1 cellular context compared by ENCODE assay signal in genomic region chr16:89921699-89922476, GRCh38.
TF ChIP-seq lines count a peak whose summit lies in the region.

No MANE protein-coding gene starts in this region.

TF ChIP-seq in K562, 482 proteins besides CTCF, POLR2A, EP300 and RAD21 (continued from another document and continues in another):
- TF ChIP-seq, protein P1, sequence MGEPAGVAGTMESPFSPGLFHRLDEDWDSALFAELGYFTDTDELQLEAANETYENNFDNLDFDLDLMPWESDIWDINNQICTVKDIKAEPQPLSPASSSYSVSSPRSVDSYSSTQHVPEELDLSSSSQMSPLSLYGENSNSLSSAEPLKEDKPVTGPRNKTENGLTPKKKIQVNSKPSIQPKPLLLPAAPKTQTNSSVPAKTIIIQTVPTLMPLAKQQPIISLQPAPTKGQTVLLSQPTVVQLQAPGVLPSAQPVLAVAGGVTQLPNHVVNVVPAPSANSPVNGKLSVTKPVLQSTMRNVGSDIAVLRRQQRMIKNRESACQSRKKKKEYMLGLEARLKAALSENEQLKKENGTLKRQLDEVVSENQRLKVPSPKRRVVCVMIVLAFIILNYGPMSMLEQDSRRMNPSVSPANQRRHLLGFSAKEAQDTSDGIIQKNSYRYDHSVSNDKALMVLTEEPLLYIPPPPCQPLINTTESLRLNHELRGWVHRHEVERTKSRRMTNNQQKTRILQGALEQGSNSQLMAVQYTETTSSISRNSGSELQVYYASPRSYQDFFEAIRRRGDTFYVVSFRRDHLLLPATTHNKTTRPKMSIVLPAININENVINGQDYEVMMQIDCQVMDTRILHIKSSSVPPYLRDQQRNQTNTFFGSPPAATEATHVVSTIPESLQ (CRISPR knock-in tag; IDR thresholded peaks at IDR 0.05): no peak
- TF ChIP-seq HNRNPUL1 (IDR thresholded peaks at IDR 0.05; ENCODE audit: low read length) (no peak), SMARCA4 (IDR thresholded peaks at IDR 0.05) (0 out of 2 replicates have a peak, but pooled peaks have one; percentile 46), ZNF639 (CRISPR knock-in tag; conservative IDR thresholded peaks at IDR 0.05 in 1 of 2, IDR thresholded peaks at IDR 0.05 in 1 of 2) (0 out of 4 replicates have a peak, but pooled peaks of 1 of the 2 experiments have one; percentile 37), MEIS2 (IDR thresholded peaks at IDR 0.05; ENCODE audit: partially characterized antibody) (peak; percentile 46), ZNF41 (CRISPR knock-in tag; conservative IDR thresholded peaks at IDR 0.05) (0 out of 2 replicates have a peak, but pooled peaks have one; percentile 7), FOXP1 (CRISPR knock-in tag; IDR thresholded peaks at IDR 0.05) (no peak), XRCC3 (IDR thresholded peaks at IDR 0.05) (no peak), HNRNPLL (IDR thresholded peaks at IDR 0.05; ENCODE audit: low read depth, low read length, poor library complexity, severe bottlenecking) (no peak), KDM5B (IDR thresholded peaks at IDR 0.05; ENCODE audit: insufficient replicate concordance, low read depth, low read length) (peak; percentile 74), ARID1B (IDR thresholded peaks at IDR 0.05) (peak; percentile 58), HMG20A (CRISPR knock-in tag; conservative IDR thresholded peaks at IDR 0.05) (no peak), ZNF589 (CRISPR knock-in tag; IDR thresholded peaks at IDR 0.05; ENCODE audit: low read depth) (0 out of 2 replicates have a peak, but pooled peaks have one; percentile 4), NR3C1 (CRISPR knock-in tag; IDR thresholded peaks at IDR 0.05) (no peak), ZFX (CRISPR knock-in tag; IDR thresholded peaks at IDR 0.05) (no peak), ZFP30 (CRISPR knock-in tag; IDR thresholded peaks at IDR 0.05; ENCODE audit: borderline replicate concordance) (no peak), CCNT2 (IDR thresholded peaks at IDR 0.05; ENCODE audit: borderline replicate concordance, extremely low read depth, insufficient read length, low read depth, low read length) (peak; percentile 3), NCOA2 (IDR thresholded peaks at IDR 0.05; ENCODE audit: partially characterized antibody in 2 of 2) (no peak), ZNF766 (CRISPR knock-in tag; conservative IDR thresholded peaks at IDR 0.05) (no peak), ZNF561 (CRISPR knock-in tag; conservative IDR thresholded peaks at IDR 0.05) (no peak), ETS2 (tag; IDR thresholded peaks at IDR 0.05; ENCODE audit: borderline replicate concordance, poor library complexity, severe bottlenecking) (no peak), GABPB2 (CRISPR knock-in tag; conservative IDR thresholded peaks at IDR 0.05) (no peak), C11orf30 (IDR thresholded peaks at IDR 0.05; ENCODE audit: low read depth) (peak; percentile 71; the same call in 1 of the 2 replicates), ZBTB8A (IDR thresholded peaks at IDR 0.05; ENCODE audit: partially characterized antibody) (no peak), PREB (CRISPR knock-in tag; IDR thresholded peaks at IDR 0.05) (no peak), SOX6 (IDR thresholded peaks at IDR 0.05) (no peak), SNRNP70 (optimal IDR thresholded peaks at IDR 0.05; ENCODE audit: low read depth, low read length) (no peak), ZNF253 (CRISPR knock-in tag; conservative IDR thresholded peaks at IDR 0.05) (0 out of 2 replicates have a peak, but pooled peaks have one; percentile 36), RCOR1 (IDR thresholded peaks at IDR 0.05; ENCODE audit: borderline replicate concordance in 1 of 2, low read depth in 2 of 2, low read length in 2 of 2) (peak in 1 of 2 experiments; percentile 66; a peak in 2 of 4 replicates), ADNP (tag; IDR thresholded peaks at IDR 0.05) (no peak), EP400 (IDR thresholded peaks at IDR 0.05) (0 out of 2 replicates have a peak, but pooled peaks have one; percentile 25), KLF13 (tag; IDR thresholded peaks at IDR 0.05; ENCODE audit: borderline replicate concordance, low read depth) (no peak), ZBTB49 (CRISPR knock-in tag; IDR thresholded peaks at IDR 0.05; ENCODE audit: borderline replicate concordance) (peak; percentile 73; the same call in 1 of the 2 replicates), SUPT5H (IDR thresholded peaks at IDR 0.05) (peak; percentile 68; the same call in 1 of the 2 replicates), AFF4 (CRISPR knock-in tag; IDR thresholded peaks at IDR 0.05) (peak; percentile 77; the same call in 1 of the 2 replicates), NRF1 (conservative IDR thresholded peaks at IDR 0.05 in 1 of 2, IDR thresholded peaks at IDR 0.05 in 1 of 2) (peak; percentile 87 to 90), SIX5 (IDR thresholded peaks at IDR 0.05; ENCODE audit: borderline replicate concordance in 1 of 2, insufficient read depth in 1 of 2, low read depth in 1 of 2, low read length in 2 of 2) (no peak), MYC (IDR thresholded peaks at IDR 0.05; ENCODE audit: low read depth, low read length) (peak; percentile 28; the same call in 1 of the 2 replicates), MYC (CRISPR knock-in tag; IDR thresholded peaks at IDR 0.05; ENCODE audit: borderline replicate concordance, low read depth) (no peak), SP1 (CRISPR knock-in tag; IDR thresholded peaks at IDR 0.05) (0 out of 2 replicates have a peak, but pooled peaks have one; percentile 0), FOXA1 (IDR thresholded peaks at IDR 0.05; ENCODE audit: borderline replicate concordance) (no peak), EGR1 (conservative IDR thresholded peaks at IDR 0.05) (peak; percentile 67), ZNF668 (CRISPR knock-in tag; IDR thresholded peaks at IDR 0.05) (0 out of 2 replicates have a peak, but pooled peaks have one; percentile 10), ZNF79 (CRISPR knock-in tag; IDR thresholded peaks at IDR 0.05; ENCODE audit: low read depth) (no peak), RBM34 (IDR thresholded peaks at IDR 0.05; ENCODE audit: borderline replicate concordance, insufficient read depth, low read length) (no peak)
- TF ChIP-seq, protein P2, sequence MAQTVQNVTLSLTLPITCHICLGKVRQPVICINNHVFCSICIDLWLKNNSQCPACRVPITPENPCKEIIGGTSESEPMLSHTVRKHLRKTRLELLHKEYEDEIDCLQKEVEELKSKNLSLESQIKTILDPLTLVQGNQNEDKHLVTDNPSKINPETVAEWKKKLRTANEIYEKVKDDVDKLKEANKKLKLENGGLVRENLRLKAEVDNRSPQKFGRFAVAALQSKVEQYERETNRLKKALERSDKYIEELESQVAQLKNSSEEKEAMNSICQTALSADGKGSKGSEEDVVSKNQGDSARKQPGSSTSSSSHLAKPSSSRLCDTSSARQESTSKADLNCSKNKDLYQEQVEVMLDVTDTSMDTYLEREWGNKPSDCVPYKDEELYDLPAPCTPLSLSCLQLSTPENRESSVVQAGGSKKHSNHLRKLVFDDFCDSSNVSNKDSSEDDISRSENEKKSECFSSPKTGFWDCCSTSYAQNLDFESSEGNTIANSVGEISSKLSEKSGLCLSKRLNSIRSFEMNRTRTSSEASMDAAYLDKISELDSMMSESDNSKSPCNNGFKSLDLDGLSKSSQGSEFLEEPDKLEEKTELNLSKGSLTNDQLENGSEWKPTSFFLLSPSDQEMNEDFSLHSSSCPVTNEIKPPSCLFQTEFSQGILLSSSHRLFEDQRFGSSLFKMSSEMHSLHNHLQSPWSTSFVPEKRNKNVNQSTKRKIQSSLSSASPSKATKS (CRISPR knock-in tag; IDR thresholded peaks at IDR 0.05): no peak
- TF ChIP-seq, protein P3, sequence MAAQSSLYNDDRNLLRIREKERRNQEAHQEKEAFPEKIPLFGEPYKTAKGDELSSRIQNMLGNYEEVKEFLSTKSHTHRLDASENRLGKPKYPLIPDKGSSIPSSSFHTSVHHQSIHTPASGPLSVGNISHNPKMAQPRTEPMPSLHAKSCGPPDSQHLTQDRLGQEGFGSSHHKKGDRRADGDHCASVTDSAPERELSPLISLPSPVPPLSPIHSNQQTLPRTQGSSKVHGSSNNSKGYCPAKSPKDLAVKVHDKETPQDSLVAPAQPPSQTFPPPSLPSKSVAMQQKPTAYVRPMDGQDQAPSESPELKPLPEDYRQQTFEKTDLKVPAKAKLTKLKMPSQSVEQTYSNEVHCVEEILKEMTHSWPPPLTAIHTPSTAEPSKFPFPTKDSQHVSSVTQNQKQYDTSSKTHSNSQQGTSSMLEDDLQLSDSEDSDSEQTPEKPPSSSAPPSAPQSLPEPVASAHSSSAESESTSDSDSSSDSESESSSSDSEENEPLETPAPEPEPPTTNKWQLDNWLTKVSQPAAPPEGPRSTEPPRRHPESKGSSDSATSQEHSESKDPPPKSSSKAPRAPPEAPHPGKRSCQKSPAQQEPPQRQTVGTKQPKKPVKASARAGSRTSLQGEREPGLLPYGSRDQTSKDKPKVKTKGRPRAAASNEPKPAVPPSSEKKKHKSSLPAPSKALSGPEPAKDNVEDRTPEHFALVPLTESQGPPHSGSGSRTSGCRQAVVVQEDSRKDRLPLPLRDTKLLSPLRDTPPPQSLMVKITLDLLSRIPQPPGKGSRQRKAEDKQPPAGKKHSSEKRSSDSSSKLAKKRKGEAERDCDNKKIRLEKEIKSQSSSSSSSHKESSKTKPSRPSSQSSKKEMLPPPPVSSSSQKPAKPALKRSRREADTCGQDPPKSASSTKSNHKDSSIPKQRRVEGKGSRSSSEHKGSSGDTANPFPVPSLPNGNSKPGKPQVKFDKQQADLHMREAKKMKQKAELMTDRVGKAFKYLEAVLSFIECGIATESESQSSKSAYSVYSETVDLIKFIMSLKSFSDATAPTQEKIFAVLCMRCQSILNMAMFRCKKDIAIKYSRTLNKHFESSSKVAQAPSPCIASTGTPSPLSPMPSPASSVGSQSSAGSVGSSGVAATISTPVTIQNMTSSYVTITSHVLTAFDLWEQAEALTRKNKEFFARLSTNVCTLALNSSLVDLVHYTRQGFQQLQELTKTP (IDR thresholded peaks at IDR 0.05; ENCODE audit: low read depth in 1 of 2, partially characterized antibody in 2 of 2): no peak
- TF ChIP-seq, protein P4, sequence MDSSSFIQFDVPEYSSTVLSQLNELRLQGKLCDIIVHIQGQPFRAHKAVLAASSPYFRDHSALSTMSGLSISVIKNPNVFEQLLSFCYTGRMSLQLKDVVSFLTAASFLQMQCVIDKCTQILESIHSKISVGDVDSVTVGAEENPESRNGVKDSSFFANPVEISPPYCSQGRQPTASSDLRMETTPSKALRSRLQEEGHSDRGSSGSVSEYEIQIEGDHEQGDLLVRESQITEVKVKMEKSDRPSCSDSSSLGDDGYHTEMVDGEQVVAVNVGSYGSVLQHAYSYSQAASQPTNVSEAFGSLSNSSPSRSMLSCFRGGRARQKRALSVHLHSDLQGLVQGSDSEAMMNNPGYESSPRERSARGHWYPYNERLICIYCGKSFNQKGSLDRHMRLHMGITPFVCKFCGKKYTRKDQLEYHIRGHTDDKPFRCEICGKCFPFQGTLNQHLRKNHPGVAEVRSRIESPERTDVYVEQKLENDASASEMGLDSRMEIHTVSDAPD (CRISPR knock-in tag; IDR thresholded peaks at IDR 0.05): no peak
